Comparison of ENCODE assay signal across 8 cellular contexts in the genomic region with DNA sequence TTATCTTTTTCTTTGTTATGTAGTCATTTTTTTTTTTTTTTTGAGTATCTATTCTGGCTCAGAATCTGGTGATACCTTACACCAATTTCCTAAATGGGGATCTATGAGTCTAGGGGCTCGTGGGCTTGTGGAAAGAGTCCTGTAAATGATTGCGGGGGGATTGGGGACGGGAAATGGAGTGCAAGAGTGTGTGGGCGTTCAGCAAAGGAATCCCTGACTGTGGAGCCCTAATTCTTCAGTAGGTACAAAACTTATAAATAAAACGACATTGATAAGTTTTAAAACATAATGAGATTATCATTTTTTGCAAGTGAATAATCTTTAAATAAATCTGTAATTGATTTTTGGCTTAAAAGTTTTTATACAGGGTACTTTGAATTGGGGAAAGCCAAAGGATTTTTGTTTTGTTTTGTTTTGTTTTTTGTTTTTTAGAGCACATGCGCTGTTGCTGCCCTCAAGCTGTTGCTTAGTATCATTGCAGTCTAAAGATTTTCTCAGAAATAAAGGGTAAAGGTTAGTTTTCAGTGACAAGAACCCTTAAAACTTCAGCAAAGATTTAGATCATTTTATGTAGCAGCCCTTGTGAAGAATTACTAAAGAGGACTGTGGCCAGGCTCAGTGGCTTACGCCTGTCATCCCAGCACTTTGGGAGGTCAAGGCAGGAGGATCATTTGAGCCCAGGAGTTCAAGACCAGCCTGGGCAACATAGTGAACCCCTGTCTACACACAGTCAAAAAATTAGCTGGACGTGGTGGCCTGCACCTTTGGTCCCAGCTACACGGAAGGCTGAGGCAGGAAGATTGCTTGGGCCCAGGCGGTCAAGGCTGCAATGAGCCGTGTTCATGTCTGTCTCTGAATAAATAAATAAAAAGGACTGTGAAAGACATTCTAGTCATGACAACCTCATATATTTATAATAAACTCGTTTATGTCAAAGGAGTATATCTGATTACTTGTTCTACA. TPM values are rescaled to one million over a fixed set of nuclear protein-coding genes. Genes with fewer than 3 reads are reported as not detected.
DNase-seq lines count a peak whose midpoint lies in the region; ATAC-seq and TF ChIP-seq lines count a peak whose summit lies in the region.

No MANE protein-coding gene starts in this region.

- intact Hi-C loops in CD14-positive monocyte (cut with micrococcal nuclease) (loop anchor here (2.0 to 5.0 kb wide), 5 partner anchors 75 to 265 kb away; a partner anchor contains a TSS), spleen (cut with DNase I; ENCODE audit: low total_unique reads) (loop anchor here (5.0 kb wide), 2 partner anchors 250 to 265 kb away; a partner anchor contains a TSS)

- peaks cover 14 to 30% of the 10 kb centered on the region in 2 donors for H3K36me3 Mint-ChIP-seq in CD14-positive monocyte
- peaks cover 12% of the 10 kb centered on the region for H3K36me3 Mint-ChIP-seq in activated naive CD8-positive, alpha-beta T cell treated with anti-CD3 and anti-CD28 coated beads, Interleukin-2, amount 50 U/mL, for 24 hours (ENCODE audit: low read depth)

- TF ChIP-seq CTCF in CD14-positive monocyte (IDR thresholded peaks at IDR 0.05), result peak; percentile 83
- TF ChIP-seq CTCF in spleen (IDR thresholded peaks at IDR 0.05 in 8 of 11, conservative IDR thresholded peaks at IDR 0.05 in 3 of 11), result peak; percentile 36 to 73 (median 69)

- no peaks in the 10 kb centered on the region for H3K9me3 Mint-ChIP-seq in CD14-positive monocyte
- no peaks in the 10 kb centered on the region for H3K9me3 Mint-ChIP-seq in activated naive CD8-positive, alpha-beta T cell treated with anti-CD3 and anti-CD28 coated beads, Interleukin-2, amount 50 U/mL, for 24 hours

- peak overlapping the region; percentile 92 to 93 for H3K4me3 Mint-ChIP-seq in CD14-positive monocyte
- peak overlapping the region; percentile 90 for H3K4me3 Mint-ChIP-seq in activated naive CD8-positive, alpha-beta T cell treated with anti-CD3 and anti-CD28 coated beads, Interleukin-2, amount 50 U/mL, for 24 hours

- TF ChIP-seq POLR2A in spleen (IDR thresholded peaks at IDR 0.05), result no peak

- H3K27me3 ChIP-seq in spleen (replicated peaks in 1 of 7), result no peaks in the 10 kb centered on the region

- H3K4me1 Mint-ChIP-seq in CD14-positive monocyte, result peaks cover 21% of the 10 kb centered on the region
- H3K4me1 Mint-ChIP-seq in activated naive CD8-positive, alpha-beta T cell treated with anti-CD3 and anti-CD28 coated beads, Interleukin-2, amount 50 U/mL, for 24 hours, result peaks cover 46% of the 10 kb centered on the region

- no peak for DNase-seq in CD14-positive monocyte (ENCODE audit: low spot score)
- peak; percentile 4 for DNase-seq in NCI-H2196 (lab: John Stamatoyannopoulos, UW; ENCODE audit: unreplicated experiment)
- DNase-seq in activated naive CD8-positive, alpha-beta T cell treated with anti-CD3 and anti-CD28 coated beads, Interleukin-2, amount 50 U/mL, for 24 hours, result no peak
- DNase-seq in spleen, result peak; percentile 77
- no peak for DNase-seq in NCI-H774 (lab: John Stamatoyannopoulos, UW)

- peak overlapping the region; percentile 96 to 99 (median 98) for H3K27ac Mint-ChIP-seq in CD14-positive monocyte
- H3K27ac Mint-ChIP-seq in activated naive CD8-positive, alpha-beta T cell treated with anti-CD3 and anti-CD28 coated beads, Interleukin-2, amount 50 U/mL, for 24 hours, result peak overlapping the region; percentile 95

- peaks cover 21 to 66% (median 45%) of the 10 kb centered on the region in 6 donors for H3K4me1 ChIP-seq in spleen

- H3K9me3 ChIP-seq in iPS-18c (ENCODE audit: control insufficient read depth, insufficient read depth, low read length) (no peaks in the 10 kb centered on the region), spleen (no peaks in the 10 kb centered on the region)

- WGBS in spleen, 5 donors, result 19 to 25% (median 25%) methylated on average over 12 of the region's 12 CpGs

- peaks cover 0 to 3% (median 0%) of the 10 kb centered on the region in 3 donors for H3K27me3 Mint-ChIP-seq in CD14-positive monocyte (ENCODE audit: low read depth in 3 of 3)
- peaks cover 2% of the 10 kb centered on the region for H3K27me3 Mint-ChIP-seq in activated naive CD8-positive, alpha-beta T cell treated with anti-CD3 and anti-CD28 coated beads, Interleukin-2, amount 50 U/mL, for 24 hours

- peaks cover 0 to 23% (median 9%) of the 10 kb centered on the region in 6 donors for H3K36me3 ChIP-seq in spleen

- peak overlapping the region; percentile 82; the same call in 1 of the 2 replicates for H3K4me3 ChIP-seq in iPS-18c (ENCODE audit: insufficient read depth, low read depth, low read length)
- H3K4me3 ChIP-seq in spleen, result peak overlapping the region in 7 of 8 donors; percentile 87 to 97 (median 95)

- ATAC-seq in GM18861 (IDR thresholded peaks at IDR 0.05; ENCODE audit: unreplicated experiment) (peak; percentile 21), GM21825 (IDR thresholded peaks at IDR 0.05; ENCODE audit: unreplicated experiment) (no peak)
- ATAC-seq in activated naive CD8-positive, alpha-beta T cell treated with anti-CD3 and anti-CD28 coated beads, Interleukin-2, amount 50 U/mL, for 24 hours, result no peak

- H3K27ac ChIP-seq in spleen, result peak overlapping the region; percentile 94 to 100 (median 98)

RNA-seq across cellular contexts. Expression of a gene that starts 1.7 kb away (rescaled TPM):
- polyA plus RNA-seq in CD14-positive monocyte (10 to 100 TPM; 15.2 to 22.1 TPM), spleen (100 to 1,000 TPM in 1 of 3 donors, 10 to 100 TPM in 2; 58.0 to 123 (median 64.7) TPM)
- 100 to 1,000 TPM in 2 of 7 donors, 10 to 100 TPM in 5; 55.1 to 101 (median 76.6) TPM for total RNA-seq in spleen

RNA-seq across cellular contexts. Expression of a gene that starts 48.6 kb away (rescaled TPM):
- polyA plus RNA-seq in CD14-positive monocyte (1 to 10 TPM in 1 of 2 donors, under 1 TPM in 1; 0.81 to 1.1 TPM), spleen (10 to 100 TPM in 1 of 3 donors, 1 to 10 TPM in 2; 6.0 to 10.6 (median 8.4) TPM)
- total RNA-seq in spleen, result 10 to 100 TPM in 6 of 7 donors, 1 to 10 TPM in 1; 9.7 to 30.4 (median 18.8) TPM

RNA-seq across cellular contexts. Expression of a gene that starts 48.8 kb away (rescaled TPM):
- under 1 TPM in 1 of 2 donors, not detected in 1; 0.22 TPM for polyA plus RNA-seq in CD14-positive monocyte
- total RNA-seq in spleen, result 1 to 10 TPM; 2.8 to 5.5 (median 4.5) TPM
- polyA plus RNA-seq in spleen, result 1 to 10 TPM in 2 of 3 donors, under 1 TPM in 1; 0.89 to 1.7 (median 1.3) TPM

Comparison
In these comparisons a context has a peak if more than half of its experiments do, and no peak if none do; other contexts are left out.
1. DNase-seq: peak in NCI-H2196 (single experiment) and spleen (single experiment); none in CD14-positive monocyte (single experiment), activated naive CD8-positive, alpha-beta T cell treated with anti-CD3 and anti-CD28 coated beads, Interleukin-2, amount 50 U/mL, for 24 hours (single experiment) and NCI-H774 (single experiment).